Comparison of ENCODE assay signal across 6 cellular contexts in genomic region chr12:3359478-3359877, GRCh38.
"Had no signal": no experiment of that assay in that cellular context is flagged by ENCODE, and none has a peak within 500 bp of the region (broad histone marks: within the 10 kb centered on the region; RNA-seq: fewer than 3 reads in every experiment).

No MANE protein-coding gene starts in this region.

- H3K36me3 ChIP-seq: HAP-1 had no signal

- H3K4me1 ChIP-seq: HAP-1 had no signal

- H3K4me3 ChIP-seq: HAP-1, K562 had no signal

- ATAC-seq: HCT116, K562 had no signal

- H3K9me3 ChIP-seq: HAP-1 had no signal

- DNase-seq: GOT3, H7, IMR-90 had no signal
